ENCODE assay signal across 1 cellular context in the genomic region with DNA sequence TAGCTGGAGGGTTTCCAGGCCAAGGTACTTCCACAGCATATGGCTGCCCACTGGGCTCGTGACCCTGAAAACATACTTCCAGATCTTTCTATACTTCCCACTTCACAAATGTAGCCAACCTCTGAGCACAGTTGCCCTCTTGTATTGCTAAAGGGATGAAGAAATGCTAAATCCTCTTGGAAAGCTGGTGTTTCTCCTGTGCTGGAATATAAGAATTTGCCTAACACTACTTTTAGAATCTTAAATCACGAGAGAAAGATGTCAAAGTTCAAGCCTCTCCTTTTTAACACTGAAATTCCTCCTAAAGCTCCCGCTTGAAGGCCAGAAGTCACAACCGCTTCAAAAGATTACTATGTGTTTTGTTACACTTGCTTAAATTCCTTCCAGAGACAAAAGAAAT.
TF ChIP-seq lines count a peak whose summit lies in the region.

No MANE protein-coding gene starts in this region.

TF ChIP-seq in GM23338, 12 proteins besides CTCF, POLR2A, EP300 and RAD21:
- TF ChIP-seq, protein P1, sequence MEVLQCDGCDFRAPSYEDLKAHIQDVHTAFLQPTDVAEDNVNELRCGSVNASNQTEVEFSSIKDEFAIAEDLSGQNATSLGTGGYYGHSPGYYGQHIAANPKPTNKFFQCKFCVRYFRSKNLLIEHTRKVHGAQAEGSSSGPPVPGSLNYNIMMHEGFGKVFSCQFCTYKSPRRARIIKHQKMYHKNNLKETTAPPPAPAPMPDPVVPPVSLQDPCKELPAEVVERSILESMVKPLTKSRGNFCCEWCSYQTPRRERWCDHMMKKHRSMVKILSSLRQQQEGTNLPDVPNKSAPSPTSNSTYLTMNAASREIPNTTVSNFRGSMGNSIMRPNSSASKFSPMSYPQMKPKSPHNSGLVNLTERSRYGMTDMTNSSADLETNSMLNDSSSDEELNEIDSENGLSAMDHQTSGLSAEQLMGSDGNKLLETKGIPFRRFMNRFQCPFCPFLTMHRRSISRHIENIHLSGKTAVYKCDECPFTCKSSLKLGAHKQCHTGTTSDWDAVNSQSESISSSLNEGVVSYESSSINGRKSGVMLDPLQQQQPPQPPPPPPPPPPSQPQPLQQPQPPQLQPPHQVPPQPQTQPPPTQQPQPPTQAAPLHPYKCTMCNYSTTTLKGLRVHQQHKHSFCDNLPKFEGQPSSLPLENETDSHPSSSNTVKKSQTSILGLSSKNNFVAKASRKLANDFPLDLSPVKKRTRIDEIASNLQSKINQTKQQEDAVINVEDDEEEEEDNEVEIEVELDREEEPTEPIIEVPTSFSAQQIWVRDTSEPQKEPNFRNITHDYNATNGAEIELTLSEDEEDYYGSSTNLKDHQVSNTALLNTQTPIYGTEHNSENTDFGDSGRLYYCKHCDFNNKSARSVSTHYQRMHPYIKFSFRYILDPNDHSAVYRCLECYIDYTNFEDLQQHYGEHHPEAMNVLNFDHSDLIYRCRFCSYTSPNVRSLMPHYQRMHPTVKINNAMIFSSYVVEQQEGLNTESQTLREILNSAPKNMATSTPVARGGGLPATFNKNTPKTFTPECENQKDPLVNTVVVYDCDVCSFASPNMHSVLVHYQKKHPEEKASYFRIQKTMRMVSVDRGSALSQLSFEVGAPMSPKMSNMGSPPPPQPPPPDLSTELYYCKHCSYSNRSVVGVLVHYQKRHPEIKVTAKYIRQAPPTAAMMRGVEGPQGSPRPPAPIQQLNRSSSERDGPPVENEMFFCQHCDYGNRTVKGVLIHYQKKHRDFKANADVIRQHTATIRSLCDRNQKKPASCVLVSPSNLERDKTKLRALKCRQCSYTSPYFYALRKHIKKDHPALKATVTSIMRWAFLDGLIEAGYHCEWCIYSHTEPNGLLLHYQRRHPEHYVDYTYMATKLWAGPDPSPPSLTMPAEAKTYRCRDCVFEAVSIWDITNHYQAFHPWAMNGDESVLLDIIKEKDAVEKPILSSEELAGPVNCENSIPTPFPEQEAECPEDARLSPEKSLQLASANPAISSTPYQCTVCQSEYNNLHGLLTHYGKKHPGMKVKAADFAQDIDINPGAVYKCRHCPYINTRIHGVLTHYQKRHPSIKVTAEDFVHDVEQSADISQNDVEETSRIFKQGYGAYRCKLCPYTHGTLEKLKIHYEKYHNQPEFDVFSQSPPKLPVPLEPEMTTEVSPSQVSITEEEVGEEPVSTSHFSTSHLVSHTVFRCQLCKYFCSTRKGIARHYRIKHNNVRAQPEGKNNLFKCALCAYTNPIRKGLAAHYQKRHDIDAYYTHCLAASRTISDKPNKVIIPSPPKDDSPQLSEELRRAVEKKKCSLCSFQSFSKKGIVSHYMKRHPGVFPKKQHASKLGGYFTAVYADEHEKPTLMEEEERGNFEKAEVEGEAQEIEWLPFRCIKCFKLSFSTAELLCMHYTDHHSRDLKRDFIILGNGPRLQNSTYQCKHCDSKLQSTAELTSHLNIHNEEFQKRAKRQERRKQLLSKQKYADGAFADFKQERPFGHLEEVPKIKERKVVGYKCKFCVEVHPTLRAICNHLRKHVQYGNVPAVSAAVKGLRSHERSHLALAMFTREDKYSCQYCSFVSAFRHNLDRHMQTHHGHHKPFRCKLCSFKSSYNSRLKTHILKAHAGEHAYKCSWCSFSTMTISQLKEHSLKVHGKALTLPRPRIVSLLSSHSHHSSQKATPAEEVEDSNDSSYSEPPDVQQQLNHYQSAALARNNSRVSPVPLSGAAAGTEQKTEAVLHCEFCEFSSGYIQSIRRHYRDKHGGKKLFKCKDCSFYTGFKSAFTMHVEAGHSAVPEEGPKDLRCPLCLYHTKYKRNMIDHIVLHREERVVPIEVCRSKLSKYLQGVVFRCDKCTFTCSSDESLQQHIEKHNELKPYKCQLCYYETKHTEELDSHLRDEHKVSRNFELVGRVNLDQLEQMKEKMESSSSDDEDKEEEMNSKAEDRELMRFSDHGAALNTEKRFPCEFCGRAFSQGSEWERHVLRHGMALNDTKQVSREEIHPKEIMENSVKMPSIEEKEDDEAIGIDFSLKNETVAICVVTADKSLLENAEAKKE (CRISPR knock-in tag; IDR thresholded peaks at IDR 0.05): no peak
- TF ChIP-seq, protein P2, sequence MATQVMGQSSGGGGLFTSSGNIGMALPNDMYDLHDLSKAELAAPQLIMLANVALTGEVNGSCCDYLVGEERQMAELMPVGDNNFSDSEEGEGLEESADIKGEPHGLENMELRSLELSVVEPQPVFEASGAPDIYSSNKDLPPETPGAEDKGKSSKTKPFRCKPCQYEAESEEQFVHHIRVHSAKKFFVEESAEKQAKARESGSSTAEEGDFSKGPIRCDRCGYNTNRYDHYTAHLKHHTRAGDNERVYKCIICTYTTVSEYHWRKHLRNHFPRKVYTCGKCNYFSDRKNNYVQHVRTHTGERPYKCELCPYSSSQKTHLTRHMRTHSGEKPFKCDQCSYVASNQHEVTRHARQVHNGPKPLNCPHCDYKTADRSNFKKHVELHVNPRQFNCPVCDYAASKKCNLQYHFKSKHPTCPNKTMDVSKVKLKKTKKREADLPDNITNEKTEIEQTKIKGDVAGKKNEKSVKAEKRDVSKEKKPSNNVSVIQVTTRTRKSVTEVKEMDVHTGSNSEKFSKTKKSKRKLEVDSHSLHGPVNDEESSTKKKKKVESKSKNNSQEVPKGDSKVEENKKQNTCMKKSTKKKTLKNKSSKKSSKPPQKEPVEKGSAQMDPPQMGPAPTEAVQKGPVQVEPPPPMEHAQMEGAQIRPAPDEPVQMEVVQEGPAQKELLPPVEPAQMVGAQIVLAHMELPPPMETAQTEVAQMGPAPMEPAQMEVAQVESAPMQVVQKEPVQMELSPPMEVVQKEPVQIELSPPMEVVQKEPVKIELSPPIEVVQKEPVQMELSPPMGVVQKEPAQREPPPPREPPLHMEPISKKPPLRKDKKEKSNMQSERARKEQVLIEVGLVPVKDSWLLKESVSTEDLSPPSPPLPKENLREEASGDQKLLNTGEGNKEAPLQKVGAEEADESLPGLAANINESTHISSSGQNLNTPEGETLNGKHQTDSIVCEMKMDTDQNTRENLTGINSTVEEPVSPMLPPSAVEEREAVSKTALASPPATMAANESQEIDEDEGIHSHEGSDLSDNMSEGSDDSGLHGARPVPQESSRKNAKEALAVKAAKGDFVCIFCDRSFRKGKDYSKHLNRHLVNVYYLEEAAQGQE (IDR thresholded peaks at IDR 0.05; ENCODE audit: unreplicated experiment): no peak
- TF ChIP-seq JUNB (IDR thresholded peaks at IDR 0.05; ENCODE audit: unreplicated experiment) (no peak), POLR2AphosphoS5 (IDR thresholded peaks at IDR 0.05; ENCODE audit: low read depth) (no peak), ZNF331 (CRISPR knock-in tag; IDR thresholded peaks at IDR 0.05; ENCODE audit: low read depth) (no peak), CREB1 (CRISPR knock-in tag; IDR thresholded peaks at IDR 0.05; ENCODE audit: low read depth) (no peak), ZNF114 (CRISPR knock-in tag; IDR thresholded peaks at IDR 0.05) (no peak), EZH2phosphoT487 (IDR thresholded peaks at IDR 0.05; ENCODE audit: unreplicated experiment) (no peak)
